In genomic region chr17:74211929-74212261, GRCh38 we compare ENCODE assay signal across 1 cellular context.
TF ChIP-seq lines count a peak whose summit lies in the region.

No MANE protein-coding gene starts in this region.

TF ChIP-seq in HepG2, 621 proteins besides CTCF, POLR2A, EP300 and RAD21 (continued from another document):
- TF ChIP-seq ZNF530 (CRISPR knock-in tag; IDR thresholded peaks at IDR 0.05; ENCODE audit: low read depth) = no peak
- TF ChIP-seq ZNF563 (CRISPR knock-in tag; IDR thresholded peaks at IDR 0.05) = no peak
- peak; percentile 21; the same call in 1 of the 2 replicates for TF ChIP-seq POLR2AphosphoS5 (IDR thresholded peaks at IDR 0.05; ENCODE audit: low read depth, low read length)
- no peak for TF ChIP-seq KDM4B (CRISPR knock-in tag; IDR thresholded peaks at IDR 0.05)
- TF ChIP-seq, protein P1, sequence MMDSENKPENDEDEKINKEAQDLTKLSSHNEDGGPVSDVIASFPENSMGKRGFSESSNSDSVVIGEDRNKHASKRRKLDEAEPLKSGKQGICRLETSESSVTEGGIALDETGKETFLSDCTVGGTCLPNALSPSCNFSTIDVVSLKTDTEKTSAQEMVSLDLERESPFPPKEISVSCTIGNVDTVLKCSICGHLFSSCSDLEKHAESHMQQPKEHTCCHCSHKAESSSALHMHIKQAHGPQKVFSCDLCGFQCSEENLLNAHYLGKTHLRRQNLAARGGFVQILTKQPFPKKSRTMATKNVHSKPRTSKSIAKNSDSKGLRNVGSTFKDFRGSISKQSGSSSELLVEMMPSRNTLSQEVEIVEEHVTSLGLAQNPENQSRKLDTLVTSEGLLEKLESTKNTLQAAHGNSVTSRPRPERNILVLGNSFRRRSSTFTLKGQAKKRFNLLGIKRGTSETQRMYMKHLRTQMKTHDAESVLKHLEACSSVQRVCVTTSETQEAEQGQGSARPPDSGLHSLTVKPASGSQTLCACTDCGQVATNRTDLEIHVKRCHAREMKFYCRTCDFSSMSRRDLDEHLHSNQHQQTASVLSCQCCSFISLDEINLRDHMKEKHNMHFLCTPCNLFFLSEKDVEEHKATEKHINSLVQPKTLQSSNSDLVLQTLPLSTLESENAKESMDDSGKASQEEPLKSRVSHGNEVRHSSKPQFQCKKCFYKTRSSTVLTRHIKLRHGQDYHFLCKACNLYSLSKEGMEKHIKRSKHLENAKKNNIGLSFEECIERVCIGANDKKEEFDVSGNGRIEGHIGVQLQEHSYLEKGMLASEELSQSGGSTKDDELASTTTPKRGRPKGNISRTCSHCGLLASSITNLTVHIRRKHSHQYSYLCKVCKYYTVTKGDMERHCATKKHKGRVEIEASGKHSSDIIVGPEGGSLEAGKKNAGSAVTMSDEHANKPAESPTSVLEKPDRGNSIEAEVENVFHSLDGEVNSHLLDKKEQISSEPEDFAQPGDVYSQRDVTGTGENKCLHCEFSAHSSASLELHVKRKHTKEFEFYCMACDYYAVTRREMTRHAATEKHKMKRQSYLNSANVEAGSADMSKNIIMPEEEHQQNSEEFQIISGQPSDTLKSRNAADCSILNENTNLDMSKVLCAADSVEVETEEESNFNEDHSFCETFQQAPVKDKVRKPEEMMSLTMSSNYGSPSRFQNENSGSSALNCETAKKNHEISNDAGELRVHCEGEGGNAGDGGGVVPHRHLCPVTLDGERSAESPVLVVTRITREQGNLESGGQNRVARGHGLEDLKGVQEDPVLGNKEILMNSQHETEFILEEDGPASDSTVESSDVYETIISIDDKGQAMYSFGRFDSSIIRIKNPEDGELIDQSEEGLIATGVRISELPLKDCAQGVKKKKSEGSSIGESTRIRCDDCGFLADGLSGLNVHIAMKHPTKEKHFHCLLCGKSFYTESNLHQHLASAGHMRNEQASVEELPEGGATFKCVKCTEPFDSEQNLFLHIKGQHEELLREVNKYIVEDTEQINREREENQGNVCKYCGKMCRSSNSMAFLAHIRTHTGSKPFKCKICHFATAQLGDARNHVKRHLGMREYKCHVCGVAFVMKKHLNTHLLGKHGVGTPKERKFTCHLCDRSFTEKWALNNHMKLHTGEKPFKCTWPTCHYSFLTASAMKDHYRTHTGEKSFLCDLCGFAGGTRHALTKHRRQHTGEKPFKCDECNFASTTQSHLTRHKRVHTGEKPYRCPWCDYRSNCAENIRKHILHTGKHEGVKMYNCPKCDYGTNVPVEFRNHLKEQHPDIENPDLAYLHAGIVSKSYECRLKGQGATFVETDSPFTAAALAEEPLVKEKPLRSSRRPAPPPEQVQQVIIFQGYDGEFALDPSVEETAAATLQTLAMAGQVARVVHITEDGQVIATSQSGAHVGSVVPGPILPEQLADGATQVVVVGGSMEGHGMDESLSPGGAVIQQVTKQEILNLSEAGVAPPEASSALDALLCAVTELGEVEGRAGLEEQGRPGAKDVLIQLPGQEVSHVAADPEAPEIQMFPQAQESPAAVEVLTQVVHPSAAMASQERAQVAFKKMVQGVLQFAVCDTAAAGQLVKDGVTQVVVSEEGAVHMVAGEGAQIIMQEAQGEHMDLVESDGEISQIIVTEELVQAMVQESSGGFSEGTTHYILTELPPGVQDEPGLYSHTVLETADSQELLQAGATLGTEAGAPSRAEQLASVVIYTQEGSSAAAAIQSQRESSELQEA (CRISPR knock-in tag; IDR thresholded peaks at IDR 0.05; ENCODE audit: not compliant biosample characterization) = no peak
- no peak for TF ChIP-seq ZNF484 (CRISPR knock-in tag; IDR thresholded peaks at IDR 0.05; ENCODE audit: borderline replicate concordance, low read depth)
- TF ChIP-seq ZNF883 (CRISPR knock-in tag; IDR thresholded peaks at IDR 0.05; ENCODE audit: not compliant biosample characterization) = peak; percentile 10
- no peak for TF ChIP-seq ZNF552 (CRISPR knock-in tag; IDR thresholded peaks at IDR 0.05; ENCODE audit: borderline replicate concordance)
- no peak for TF ChIP-seq PRMT3 (CRISPR knock-in tag; IDR thresholded peaks at IDR 0.05; ENCODE audit: borderline replicate concordance, low read depth)
- TF ChIP-seq RAD51 (IDR thresholded peaks at IDR 0.05; ENCODE audit: borderline replicate concordance) = no peak
- no peak for TF ChIP-seq PITX1 (CRISPR knock-in tag; IDR thresholded peaks at IDR 0.05)
- no peak for TF ChIP-seq CHD4 (IDR thresholded peaks at IDR 0.05; ENCODE audit: borderline replicate concordance, low read length)
- TF ChIP-seq ARID5B (CRISPR knock-in tag; IDR thresholded peaks at IDR 0.05) = no peak
- TF ChIP-seq ZNF251 (CRISPR knock-in tag; IDR thresholded peaks at IDR 0.05) = no peak
- no peak for TF ChIP-seq SUZ12 (IDR thresholded peaks at IDR 0.05; ENCODE audit: low read depth, low read length)
- TF ChIP-seq ZNF841 (CRISPR knock-in tag; IDR thresholded peaks at IDR 0.05; ENCODE audit: borderline replicate concordance) = no peak
- TF ChIP-seq POLR2G (IDR thresholded peaks at IDR 0.05; ENCODE audit: low read depth, low read length) = peak; percentile 46
- TF ChIP-seq SOX13 (IDR thresholded peaks at IDR 0.05) = no peak
- TF ChIP-seq SOX13 (CRISPR knock-in tag; conservative IDR thresholded peaks at IDR 0.05 in 1 of 2, IDR thresholded peaks at IDR 0.05 in 1 of 2) = no peak
- no peak for TF ChIP-seq CCAR2 (optimal IDR thresholded peaks at IDR 0.05; ENCODE audit: low read depth, low read length)
- no peak for TF ChIP-seq ZNF121 (CRISPR knock-in tag; IDR thresholded peaks at IDR 0.05)
- no peak for TF ChIP-seq MIER2 (CRISPR knock-in tag; IDR thresholded peaks at IDR 0.05)
- TF ChIP-seq, protein P2, sequence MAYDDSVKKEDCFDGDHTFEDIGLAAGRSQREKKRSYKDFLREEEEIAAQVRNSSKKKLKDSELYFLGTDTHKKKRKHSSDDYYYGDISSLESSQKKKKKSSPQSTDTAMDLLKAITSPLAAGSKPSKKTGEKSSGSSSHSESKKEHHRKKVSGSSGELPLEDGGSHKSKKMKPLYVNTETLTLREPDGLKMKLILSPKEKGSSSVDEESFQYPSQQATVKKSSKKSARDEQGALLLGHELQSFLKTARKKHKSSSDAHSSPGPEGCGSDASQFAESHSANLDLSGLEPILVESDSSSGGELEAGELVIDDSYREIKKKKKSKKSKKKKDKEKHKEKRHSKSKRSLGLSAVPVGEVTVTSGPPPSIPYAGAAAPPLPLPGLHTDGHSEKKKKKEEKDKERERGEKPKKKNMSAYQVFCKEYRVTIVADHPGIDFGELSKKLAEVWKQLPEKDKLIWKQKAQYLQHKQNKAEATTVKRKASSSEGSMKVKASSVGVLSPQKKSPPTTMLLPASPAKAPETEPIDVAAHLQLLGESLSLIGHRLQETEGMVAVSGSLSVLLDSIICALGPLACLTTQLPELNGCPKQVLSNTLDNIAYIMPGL (CRISPR knock-in tag; IDR thresholded peaks at IDR 0.05; ENCODE audit: borderline replicate concordance in 1 of 2, low read depth in 1 of 2) = no peak
- no peak for TF ChIP-seq ZBTB2 (CRISPR knock-in tag; IDR thresholded peaks at IDR 0.05; ENCODE audit: low read depth)
